ENCODE assay signal across 8 cellular contexts in the genomic region with DNA sequence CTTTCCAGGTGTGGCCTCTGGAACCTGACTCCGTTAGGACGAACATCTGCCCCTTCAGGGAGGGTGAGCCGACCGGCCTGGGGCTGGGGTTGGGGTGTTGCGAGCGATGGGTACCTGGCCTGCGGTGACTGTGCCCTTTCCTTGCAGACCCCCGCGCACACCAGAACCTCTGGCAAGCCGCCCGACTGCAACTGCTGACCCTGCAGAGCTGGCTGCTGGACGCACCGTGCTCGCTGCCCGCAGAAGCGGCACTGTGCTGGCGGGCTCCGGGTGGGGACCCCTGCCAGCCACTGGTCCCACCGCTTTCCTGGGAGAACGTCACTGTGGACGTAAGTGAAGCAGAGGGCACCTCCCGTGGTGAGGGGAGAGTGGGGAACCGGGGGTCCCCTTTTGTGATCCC. TPM values are rescaled to one million over a fixed set of nuclear protein-coding genes. Genes with fewer than 3 reads are reported as not detected.
"Had no signal": no experiment of that assay in that cellular context is flagged by ENCODE, and none has a peak within 500 bp of the region (broad histone marks: within the 10 kb centered on the region; RNA-seq: fewer than 3 reads in every experiment).

No MANE protein-coding gene starts in this region.

- H2AFZ ChIP-seq: GM23248 had no signal

- DNase-seq: GM23248, GOT3, H9, HCEC 1CT, IMR-90, KG1 had no signal

- H3K4me3 Mint-ChIP-seq: H9 had no signal

- H3K27ac ChIP-seq: GM23248 had no signal

- H3K4me3 ChIP-seq: GM23248, K562 had no signal

- H3K27ac Mint-ChIP-seq: H9 had no signal

- H3K9ac ChIP-seq: GM23248 had no signal

RNA-seq across cellular contexts. Expression of a gene that starts 25.5 kb away (rescaled TPM):
- total RNA-seq: H4 had no signal
